In the genomic region with DNA sequence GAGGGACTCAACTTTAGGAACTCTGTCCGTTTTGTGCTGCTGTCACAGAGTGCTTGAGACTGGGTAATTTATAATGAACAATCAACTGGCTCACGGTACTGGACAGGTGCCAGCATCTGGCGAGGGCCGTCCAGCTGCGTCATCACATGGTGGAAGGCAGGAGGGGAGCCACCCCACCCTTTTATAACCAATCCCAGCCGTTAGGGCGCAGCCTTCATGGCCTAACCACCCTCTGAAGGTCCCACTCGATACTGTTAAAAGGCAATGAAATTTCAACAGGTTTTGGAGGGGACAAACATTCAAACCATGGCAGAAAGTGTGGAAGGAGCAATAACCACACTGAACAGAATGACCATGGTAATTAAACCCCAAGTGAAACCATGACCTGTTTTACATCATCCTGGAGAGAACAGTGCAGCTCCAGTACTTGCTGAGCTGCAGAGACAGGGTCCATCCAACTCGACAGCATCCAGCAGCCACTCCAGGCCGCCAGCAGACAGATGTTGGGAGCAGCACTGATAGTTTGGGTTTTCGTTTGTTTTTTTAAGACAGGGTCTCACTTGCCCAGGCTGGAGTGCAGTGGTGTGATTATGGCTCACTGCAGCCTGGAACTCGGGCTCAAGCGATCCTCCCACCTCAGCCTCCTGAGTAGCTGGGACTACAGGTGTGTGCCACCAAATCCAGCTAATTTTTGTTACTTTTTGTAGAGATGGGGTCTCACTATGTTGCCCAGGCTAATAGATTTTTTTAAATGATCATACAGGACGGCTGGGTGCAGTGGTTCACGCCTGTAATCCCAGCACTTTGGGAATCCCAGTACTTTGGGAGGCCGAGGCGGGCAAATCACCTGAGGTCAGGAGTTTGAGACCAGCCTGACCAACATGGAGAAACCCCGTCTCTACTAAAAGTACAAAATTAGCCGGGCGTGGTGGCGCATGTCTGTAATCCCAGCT, we compare ENCODE assay signal across 8 cellular contexts. TPM values are rescaled to one million over a fixed set of nuclear protein-coding genes. Genes with fewer than 3 reads are reported as not detected.
DNase-seq lines count a peak whose midpoint lies in the region; ATAC-seq and TF ChIP-seq lines count a peak whose summit lies in the region.

No MANE protein-coding gene starts in this region.

- H3K27me3 ChIP-seq in BE2C, result peaks cover 53% of the 10 kb centered on the region
- peaks cover 0 to 16% (median 10%) of the 10 kb centered on the region in 4 donors for H3K27me3 ChIP-seq in upper lobe of left lung

- H3K4me3 ChIP-seq in BE2C (ENCODE audit: low read depth, low read length) (no peak overlapping the region; the same call in 1 of the 2 replicates), upper lobe of left lung (no peak overlapping the region)

- DNase-seq in BE2C (peak; percentile 72), HEK293T (ENCODE audit: extremely low spot score) (no peak), SHP77 (lab: John Stamatoyannopoulos, UW) (peak; percentile 86 to 88), glomerular visceral epithelial cell (ENCODE audit: extremely low spot score) (peak; percentile 54), upper lobe of left lung (peak; percentile 57 to 82)
- no peak for DNase-seq in stimulated activated CD4-positive, alpha-beta T cell treated with anti-CD3 and anti-CD28 coated beads, Interleukin-4, amount 100 ng/mL, for 1 hour

- H3K9me3 ChIP-seq in BE2C (no peaks in the 10 kb centered on the region; the same call in 1 of the 2 replicates), upper lobe of left lung (no peaks in the 10 kb centered on the region)

- peak in 1 of 4 donors; percentile 6 for TF ChIP-seq POLR2A in upper lobe of left lung (IDR thresholded peaks at IDR 0.05)

- 52 to 55% methylated on average over 17 to 21 of the region's 21 CpGs for WGBS in upper lobe of left lung, 2 donors

- H3K27ac ChIP-seq in upper lobe of left lung, result no peak overlapping the region

- no peak for TF ChIP-seq CTCF in BE2C (IDR thresholded peaks at IDR 0.05; ENCODE audit: low read depth, low read length)
- TF ChIP-seq CTCF in upper lobe of left lung (IDR thresholded peaks at IDR 0.05), result no peak

- H3K36me3 ChIP-seq in BE2C (no peaks in the 10 kb centered on the region), upper lobe of left lung (peaks cover 5 to 31% (median 27%) of the 10 kb centered on the region in 4 donors)

- CTCF ChIA-PET in HEK293T (lab: Yijun Ruan, JAX), result interaction anchor here (0.6 kb wide), 1 partner anchor 94 kb away, joined by 3 read pairs; no protein-coding TSS in a partner anchor

- H3K4me1 ChIP-seq in BE2C (peaks cover 7% of the 10 kb centered on the region), upper lobe of left lung (peaks cover 22 to 34% (median 28%) of the 10 kb centered on the region in 4 donors)

- peak; percentile 32 to 50 for ATAC-seq in upper lobe of left lung (ENCODE audit: low FRiP score in 2 of 2)
- ATAC-seq in GM18498 (IDR thresholded peaks at IDR 0.05; ENCODE audit: unreplicated experiment), result no peak
- ATAC-seq in HG03139 (IDR thresholded peaks at IDR 0.05; ENCODE audit: unreplicated experiment), result no peak

- TF ChIP-seq EP300 in upper lobe of left lung (IDR thresholded peaks at IDR 0.05), result no peak

- POLR2A ChIA-PET in HEK293T (lab: Yijun Ruan, JAX), result interaction anchor here (1.3 kb wide), 1 partner anchor 11 kb away, joined by 4 read pairs; a partner anchor contains a TSS

TF ChIP-seq in HEK293T, 16 proteins besides CTCF, POLR2A, EP300 and RAD21:
- TF ChIP-seq SP1 (IDR thresholded peaks at IDR 0.05) (no peak), NFRKB (IDR thresholded peaks at IDR 0.05) (no peak), SUZ12 (IDR thresholded peaks at IDR 0.05) (no peak)
- TF ChIP-seq, protein P1, sequence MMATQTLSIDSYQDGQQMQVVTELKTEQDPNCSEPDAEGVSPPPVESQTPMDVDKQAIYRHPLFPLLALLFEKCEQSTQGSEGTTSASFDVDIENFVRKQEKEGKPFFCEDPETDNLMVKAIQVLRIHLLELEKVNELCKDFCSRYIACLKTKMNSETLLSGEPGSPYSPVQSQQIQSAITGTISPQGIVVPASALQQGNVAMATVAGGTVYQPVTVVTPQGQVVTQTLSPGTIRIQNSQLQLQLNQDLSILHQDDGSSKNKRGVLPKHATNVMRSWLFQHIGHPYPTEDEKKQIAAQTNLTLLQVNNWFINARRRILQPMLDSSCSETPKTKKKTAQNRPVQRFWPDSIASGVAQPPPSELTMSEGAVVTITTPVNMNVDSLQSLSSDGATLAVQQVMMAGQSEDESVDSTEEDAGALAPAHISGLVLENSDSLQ (IDR thresholded peaks at IDR 0.05), result peak; percentile 67

RNA-seq across cellular contexts. Expression of a gene that starts 11.0 kb away (rescaled TPM):
- polyA plus RNA-seq in BE2C (2012; ENCODE audit: insufficient read depth, insufficient read length, low read depth), result 21.2 TPM
- 10 to 100 TPM; 29.5 to 75.4 (median 34.8) TPM for total RNA-seq in upper lobe of left lung

RNA-seq across cellular contexts. Expression of a gene that starts 32.3 kb away (rescaled TPM):
- 54.3 TPM for polyA plus RNA-seq in BE2C (2012; ENCODE audit: insufficient read depth, insufficient read length, low read depth)
- total RNA-seq in upper lobe of left lung, result 100 to 1,000 TPM in 5 of 6 donors, 10 to 100 TPM in 1; 90.7 to 231 (median 123) TPM

Comparison
In these comparisons a context has a peak if more than half of its experiments do, and no peak if none do; other contexts are left out.
1. DNase-seq: peak in BE2C (single experiment), SHP77 (2 of 2), glomerular visceral epithelial cell (single experiment) and upper lobe of left lung (2 of 2); none in HEK293T (single experiment) and stimulated activated CD4-positive, alpha-beta T cell treated with anti-CD3 and anti-CD28 coated beads, Interleukin-4, amount 100 ng/mL, for 1 hour (single experiment).
2. ATAC-seq: peak in upper lobe of left lung (2 of 2); none in GM18498 (single experiment) and HG03139 (single experiment).